ENCODE assay signal across 1 cellular context in the genomic region with DNA sequence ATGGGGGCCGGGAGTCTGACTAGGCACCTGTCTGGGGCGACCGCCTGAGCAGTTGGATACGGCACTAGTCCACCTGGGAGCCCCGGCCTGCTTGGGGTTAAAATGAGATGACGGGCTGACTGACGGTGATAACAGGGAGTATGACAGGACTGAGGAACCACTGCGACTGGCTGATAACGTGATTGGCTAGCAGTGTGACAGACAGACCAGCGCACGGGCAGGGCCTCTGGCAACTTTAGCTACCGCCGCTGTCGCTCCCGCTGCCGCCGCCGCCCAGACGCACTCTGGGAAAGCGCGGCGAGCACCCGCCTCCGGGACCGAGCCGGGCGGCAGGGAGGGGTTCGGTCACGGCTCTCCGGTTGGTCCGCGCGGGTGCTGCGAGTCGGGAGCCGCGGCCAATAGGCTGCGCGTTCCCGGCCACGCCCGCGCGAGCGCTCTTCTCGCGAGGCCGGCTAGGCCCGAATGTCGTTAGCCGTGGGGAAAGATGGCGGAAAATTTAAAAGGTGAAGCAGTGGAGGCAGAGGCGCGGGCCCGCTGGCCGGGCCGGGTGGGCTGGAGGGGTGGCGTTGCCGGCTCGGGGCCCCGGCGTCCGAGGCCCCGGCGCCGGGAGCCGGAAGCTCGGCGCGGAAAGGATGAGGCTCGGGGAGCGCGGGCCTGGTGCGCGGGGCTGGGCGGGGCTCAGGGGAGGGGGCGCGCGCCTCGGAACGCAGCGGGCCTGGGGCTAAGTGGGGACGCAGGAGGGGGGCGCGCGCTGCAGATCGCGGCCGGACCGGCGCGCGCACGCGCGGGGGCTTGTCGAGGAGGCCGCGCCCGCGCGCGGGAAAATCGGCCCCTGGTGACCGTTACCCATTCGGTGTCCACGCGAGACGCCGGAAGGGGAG.
TF ChIP-seq lines count a peak whose summit lies in the region.

A gene with protein sequence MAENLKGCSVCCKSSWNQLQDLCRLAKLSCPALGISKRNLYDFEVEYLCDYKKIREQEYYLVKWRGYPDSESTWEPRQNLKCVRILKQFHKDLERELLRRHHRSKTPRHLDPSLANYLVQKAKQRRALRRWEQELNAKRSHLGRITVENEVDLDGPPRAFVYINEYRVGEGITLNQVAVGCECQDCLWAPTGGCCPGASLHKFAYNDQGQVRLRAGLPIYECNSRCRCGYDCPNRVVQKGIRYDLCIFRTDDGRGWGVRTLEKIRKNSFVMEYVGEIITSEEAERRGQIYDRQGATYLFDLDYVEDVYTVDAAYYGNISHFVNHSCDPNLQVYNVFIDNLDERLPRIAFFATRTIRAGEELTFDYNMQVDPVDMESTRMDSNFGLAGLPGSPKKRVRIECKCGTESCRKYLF (plus strand): TSS at position 434 of the 881 bp plus-strand sequence. CDS start 51 bp downstream, at position 485.

TF ChIP-seq in K562, 482 proteins besides CTCF, POLR2A, EP300 and RAD21 (continued from another document and continues in another):
- TF ChIP-seq NCOA1 (IDR thresholded peaks at IDR 0.05; ENCODE audit: low read depth), result peak; percentile 36; the same call in 1 of the 2 replicates
- TF ChIP-seq TAF1 (IDR thresholded peaks at IDR 0.05; ENCODE audit: control insufficient read depth, extremely low read depth, insufficient read depth, low read length, severe bottlenecking), result peak; percentile 78
- TF ChIP-seq PHB2 (IDR thresholded peaks at IDR 0.05; ENCODE audit: low read depth), result peak; percentile 33; the same call in 1 of the 2 replicates
- TF ChIP-seq POLR2AphosphoS2 (IDR thresholded peaks at IDR 0.05; ENCODE audit: low read length), result no peak
- TF ChIP-seq GABPA (tag; conservative IDR thresholded peaks at IDR 0.05; ENCODE audit: low read depth), result peak; percentile 73
- TF ChIP-seq SMAD4 (CRISPR knock-in tag; conservative IDR thresholded peaks at IDR 0.05), result peak; percentile 87
- no peak for TF ChIP-seq HDAC2 (IDR thresholded peaks at IDR 0.05)
- no peak for TF ChIP-seq KLF13 (tag; IDR thresholded peaks at IDR 0.05; ENCODE audit: borderline replicate concordance, low read depth)
- peak; percentile 53; the same call in 1 of the 2 replicates for TF ChIP-seq MAX (CRISPR knock-in tag; IDR thresholded peaks at IDR 0.05)
- TF ChIP-seq, protein P1, sequence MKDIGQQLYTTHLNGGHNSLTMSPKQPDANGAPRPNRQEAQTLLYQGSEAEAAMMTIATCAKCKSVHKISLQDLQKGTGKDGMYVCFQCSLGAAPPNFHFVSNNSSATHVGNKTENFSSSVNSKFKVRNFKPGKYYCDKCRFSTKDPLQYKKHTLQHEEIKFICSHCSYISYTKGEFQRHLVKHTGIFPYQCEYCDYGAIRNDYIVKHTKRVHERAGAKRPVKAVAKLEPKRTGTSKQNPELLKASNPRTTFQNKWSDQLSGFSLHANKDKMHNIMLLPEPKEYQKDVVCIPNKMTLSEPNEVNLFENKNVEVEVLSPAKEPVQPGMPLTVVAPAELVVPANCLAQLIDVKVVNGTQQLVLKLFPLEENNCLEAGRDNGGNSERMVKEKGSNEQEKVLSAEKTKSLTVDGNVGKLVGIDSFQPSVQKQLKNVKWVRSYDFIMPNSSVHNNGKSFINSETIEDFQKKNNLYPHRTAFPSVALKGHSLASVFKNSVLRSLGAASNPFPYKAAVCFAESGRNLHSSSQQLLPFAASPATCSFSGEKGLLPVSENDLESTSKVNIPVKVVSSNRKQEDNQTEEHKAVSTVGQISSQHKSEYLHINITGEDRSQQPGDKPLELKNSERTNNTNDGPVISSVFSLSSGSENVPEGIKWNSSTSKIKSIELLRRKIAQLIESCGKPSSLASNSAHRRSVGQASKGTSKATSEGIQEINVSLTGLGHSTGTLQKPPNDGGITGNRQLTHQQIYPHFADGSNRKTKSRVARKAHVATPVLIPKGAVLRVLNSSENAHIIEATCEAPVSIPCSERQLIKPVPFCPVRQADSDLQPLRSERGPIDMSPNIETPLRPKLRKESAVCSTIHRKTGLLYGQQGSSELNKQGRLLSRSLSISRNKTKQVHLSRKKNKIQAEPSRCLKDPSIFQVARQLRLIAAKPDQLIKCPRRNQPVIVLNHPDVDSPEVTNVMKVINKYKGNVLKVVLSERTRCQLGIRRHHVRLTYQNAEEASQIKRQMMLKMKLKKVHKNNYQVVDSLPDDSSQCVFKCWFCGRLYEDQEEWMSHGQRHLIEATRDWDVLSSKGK (CRISPR knock-in tag; IDR thresholded peaks at IDR 0.05), result no peak
- peak; percentile 96 for TF ChIP-seq CBFA2T3 (IDR thresholded peaks at IDR 0.05)
- TF ChIP-seq ZNF143 (CRISPR knock-in tag; IDR thresholded peaks at IDR 0.05), result peak; percentile 71
- peak in 1 of 2 experiments; percentile 71; a peak in 2 of 4 replicates for TF ChIP-seq HDAC1 (IDR thresholded peaks at IDR 0.05)
- no peak for TF ChIP-seq ZNF232 (CRISPR knock-in tag; IDR thresholded peaks at IDR 0.05)
- peak; percentile 57 for TF ChIP-seq MYC (IDR thresholded peaks at IDR 0.05; ENCODE audit: low read depth, low read length)
- no peak for TF ChIP-seq MYC (CRISPR knock-in tag; IDR thresholded peaks at IDR 0.05; ENCODE audit: borderline replicate concordance, low read depth)
- TF ChIP-seq CHD2 (IDR thresholded peaks at IDR 0.05; ENCODE audit: low read depth, low read length), result peak; percentile 98
- TF ChIP-seq KDM5B (IDR thresholded peaks at IDR 0.05; ENCODE audit: insufficient replicate concordance, low read depth, low read length), result peak; percentile 29
- no peak for TF ChIP-seq SRSF7 (optimal IDR thresholded peaks at IDR 0.05; ENCODE audit: low read depth, low read length)
- TF ChIP-seq ZNF12 (CRISPR knock-in tag; IDR thresholded peaks at IDR 0.05), result no peak
- TF ChIP-seq SRF (CRISPR knock-in tag; IDR thresholded peaks at IDR 0.05), result peak in 1 of 2 experiments; percentile 28; a peak in 1 of 4 replicates
- peak; percentile 16; the same call in 1 of the 2 replicates for TF ChIP-seq ELF1 (tag; IDR thresholded peaks at IDR 0.05)
- 0 out of 2 replicates have a peak, but pooled peaks have one; percentile 31 for TF ChIP-seq ZNF41 (CRISPR knock-in tag; conservative IDR thresholded peaks at IDR 0.05)
- peak; percentile 52; the same call in 1 of the 2 replicates for TF ChIP-seq RB1 (IDR thresholded peaks at IDR 0.05; ENCODE audit: low read depth)
- TF ChIP-seq, protein P2, sequence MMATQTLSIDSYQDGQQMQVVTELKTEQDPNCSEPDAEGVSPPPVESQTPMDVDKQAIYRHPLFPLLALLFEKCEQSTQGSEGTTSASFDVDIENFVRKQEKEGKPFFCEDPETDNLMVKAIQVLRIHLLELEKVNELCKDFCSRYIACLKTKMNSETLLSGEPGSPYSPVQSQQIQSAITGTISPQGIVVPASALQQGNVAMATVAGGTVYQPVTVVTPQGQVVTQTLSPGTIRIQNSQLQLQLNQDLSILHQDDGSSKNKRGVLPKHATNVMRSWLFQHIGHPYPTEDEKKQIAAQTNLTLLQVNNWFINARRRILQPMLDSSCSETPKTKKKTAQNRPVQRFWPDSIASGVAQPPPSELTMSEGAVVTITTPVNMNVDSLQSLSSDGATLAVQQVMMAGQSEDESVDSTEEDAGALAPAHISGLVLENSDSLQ (IDR thresholded peaks at IDR 0.05), result peak; percentile 97
- TF ChIP-seq MAFF (IDR thresholded peaks at IDR 0.05; ENCODE audit: low read length), result peak; percentile 2; the same call in 1 of the 2 replicates
- peak; percentile 52 for TF ChIP-seq SOX6 (IDR thresholded peaks at IDR 0.05)
- TF ChIP-seq ZFP1 (CRISPR knock-in tag; IDR thresholded peaks at IDR 0.05), result no peak
- TF ChIP-seq ZFP30 (CRISPR knock-in tag; IDR thresholded peaks at IDR 0.05; ENCODE audit: borderline replicate concordance), result no peak
- TF ChIP-seq ATF7 (IDR thresholded peaks at IDR 0.05), result peak; percentile 67
- peak; percentile 36; the same call in 1 of the 2 replicates for TF ChIP-seq ZEB2 (IDR thresholded peaks at IDR 0.05)
- TF ChIP-seq C11orf30 (IDR thresholded peaks at IDR 0.05; ENCODE audit: low read depth), result peak; percentile 31; the same call in 1 of the 2 replicates
- TF ChIP-seq NONO (IDR thresholded peaks at IDR 0.05; ENCODE audit: low read depth in 2 of 2, low read length in 1 of 2), result peak in 1 of 2 experiments; percentile 32; a peak in 1 of 4 replicates
- TF ChIP-seq POLR2AphosphoS5 (IDR thresholded peaks at IDR 0.05; ENCODE audit: control insufficient read depth, insufficient read depth, low read depth, low read length), result peak; percentile 75
- TF ChIP-seq ZBTB7A (IDR thresholded peaks at IDR 0.05; ENCODE audit: borderline replicate concordance, control insufficient read depth, low read depth, low read length), result peak; percentile 53; the same call in 1 of the 2 replicates
- TF ChIP-seq, protein P3, sequence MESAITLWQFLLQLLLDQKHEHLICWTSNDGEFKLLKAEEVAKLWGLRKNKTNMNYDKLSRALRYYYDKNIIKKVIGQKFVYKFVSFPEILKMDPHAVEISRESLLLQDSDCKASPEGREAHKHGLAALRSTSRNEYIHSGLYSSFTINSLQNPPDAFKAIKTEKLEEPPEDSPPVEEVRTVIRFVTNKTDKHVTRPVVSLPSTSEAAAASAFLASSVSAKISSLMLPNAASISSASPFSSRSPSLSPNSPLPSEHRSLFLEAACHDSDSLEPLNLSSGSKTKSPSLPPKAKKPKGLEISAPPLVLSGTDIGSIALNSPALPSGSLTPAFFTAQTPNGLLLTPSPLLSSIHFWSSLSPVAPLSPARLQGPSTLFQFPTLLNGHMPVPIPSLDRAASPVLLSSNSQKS (CRISPR knock-in tag; IDR thresholded peaks at IDR 0.05), result no peak
- TF ChIP-seq CC2D1A (IDR thresholded peaks at IDR 0.05), result peak; percentile 71; the same call in 1 of the 2 replicates
- peak; percentile 86 to 88 for TF ChIP-seq NRF1 (conservative IDR thresholded peaks at IDR 0.05 in 1 of 2, IDR thresholded peaks at IDR 0.05 in 1 of 2)
- TF ChIP-seq GATAD2A (IDR thresholded peaks at IDR 0.05), result peak; percentile 73
- 0 out of 2 replicates have a peak, but pooled peaks have one; percentile 58 for TF ChIP-seq ETV1 (tag; conservative IDR thresholded peaks at IDR 0.05; ENCODE audit: low read depth)
- no peak for TF ChIP-seq ZNF146 (CRISPR knock-in tag; IDR thresholded peaks at IDR 0.05; ENCODE audit: unreplicated experiment)
- peak; percentile 76; the same call in 1 of the 2 replicates for TF ChIP-seq KLF16 (IDR thresholded peaks at IDR 0.05)
- no peak for TF ChIP-seq ID3 (CRISPR knock-in tag; IDR thresholded peaks at IDR 0.05)
- peak; percentile 59 for TF ChIP-seq ID3 (tag; IDR thresholded peaks at IDR 0.05)
- TF ChIP-seq NFIC (IDR thresholded peaks at IDR 0.05), result peak; percentile 78
- TF ChIP-seq ATF1 (CRISPR knock-in tag; IDR thresholded peaks at IDR 0.05), result no peak
- TF ChIP-seq ATF1 (tag; IDR thresholded peaks at IDR 0.05), result peak; percentile 86
- peak; percentile 52; the same call in 1 of the 2 replicates for TF ChIP-seq DMBX1 (CRISPR knock-in tag; IDR thresholded peaks at IDR 0.05; ENCODE audit: borderline replicate concordance)
- TF ChIP-seq, protein P4, sequence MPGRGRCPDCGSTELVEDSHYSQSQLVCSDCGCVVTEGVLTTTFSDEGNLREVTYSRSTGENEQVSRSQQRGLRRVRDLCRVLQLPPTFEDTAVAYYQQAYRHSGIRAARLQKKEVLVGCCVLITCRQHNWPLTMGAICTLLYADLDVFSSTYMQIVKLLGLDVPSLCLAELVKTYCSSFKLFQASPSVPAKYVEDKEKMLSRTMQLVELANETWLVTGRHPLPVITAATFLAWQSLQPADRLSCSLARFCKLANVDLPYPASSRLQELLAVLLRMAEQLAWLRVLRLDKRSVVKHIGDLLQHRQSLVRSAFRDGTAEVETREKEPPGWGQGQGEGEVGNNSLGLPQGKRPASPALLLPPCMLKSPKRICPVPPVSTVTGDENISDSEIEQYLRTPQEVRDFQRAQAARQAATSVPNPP (IDR thresholded peaks at IDR 0.05; ENCODE audit: borderline replicate concordance, insufficient read depth, insufficient read length), result no peak
- peak; percentile 57 to 78; a peak in 3 of 4 replicates for TF ChIP-seq TRIM24 (IDR thresholded peaks at IDR 0.05)
- TF ChIP-seq HCFC1 (IDR thresholded peaks at IDR 0.05; ENCODE audit: low read depth, low read length), result peak; percentile 49
- no peak for TF ChIP-seq ZBTB33 (CRISPR knock-in tag; IDR thresholded peaks at IDR 0.05)
- TF ChIP-seq BACH1 (tag; IDR thresholded peaks at IDR 0.05), result no peak
- no peak for TF ChIP-seq POLR2B (IDR thresholded peaks at IDR 0.05; ENCODE audit: low read depth, partially characterized antibody)
- peak in 1 of 2 experiments; percentile 45; a peak in 2 of 4 replicates for TF ChIP-seq SIN3A (IDR thresholded peaks at IDR 0.05; ENCODE audit: borderline replicate concordance in 2 of 2, control insufficient read depth in 1 of 2, low read depth in 2 of 2, low read length in 2 of 2)
- peak; percentile 51; the same call in 1 of the 2 replicates for TF ChIP-seq RNF2 (IDR thresholded peaks at IDR 0.05)
- no peak for TF ChIP-seq PHB (CRISPR knock-in tag; IDR thresholded peaks at IDR 0.05)
- no peak for TF ChIP-seq BDP1 (IDR thresholded peaks at IDR 0.05; ENCODE audit: insufficient read depth, insufficient read length)
- no peak for TF ChIP-seq HSF4 (CRISPR knock-in tag; IDR thresholded peaks at IDR 0.05; ENCODE audit: borderline replicate concordance)
- peak; percentile 69; the same call in 1 of the 2 replicates for TF ChIP-seq FOXP1 (CRISPR knock-in tag; IDR thresholded peaks at IDR 0.05)
- no peak for TF ChIP-seq ZKSCAN3 (CRISPR knock-in tag; IDR thresholded peaks at IDR 0.05)
